Comparison of ENCODE assay signal across 1 cellular context in the genomic region with DNA sequence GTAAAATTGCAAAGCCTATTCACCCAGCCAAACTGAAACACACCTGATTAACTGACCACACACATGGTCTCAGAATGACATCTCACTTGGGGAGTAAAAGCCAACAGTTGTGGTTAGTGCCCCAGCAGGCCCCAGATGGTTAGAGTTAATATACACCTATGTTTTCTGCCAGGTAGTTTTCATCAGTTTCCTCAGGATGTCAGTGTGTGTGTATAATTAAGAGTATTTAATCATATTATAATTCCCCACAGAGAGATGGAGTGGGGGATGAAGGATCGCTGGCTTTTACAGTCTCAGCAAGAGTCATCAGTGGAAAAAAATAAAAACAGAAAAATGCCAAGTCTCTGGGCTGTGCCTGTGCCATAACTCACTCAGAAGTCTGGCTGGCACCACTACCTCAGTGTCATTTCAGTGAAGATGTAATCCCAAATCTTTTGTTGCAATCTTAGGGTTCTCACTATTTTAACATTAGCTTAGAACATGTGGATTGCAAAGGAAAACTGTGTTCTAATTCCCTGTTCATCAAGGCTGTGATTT.
TF ChIP-seq lines count a peak whose summit lies in the region.

No MANE protein-coding gene starts in this region.

TF ChIP-seq in GM12878, 131 proteins besides CTCF, POLR2A, EP300 and RAD21 (continued from another document and continues in another):
- TF ChIP-seq, protein P1, sequence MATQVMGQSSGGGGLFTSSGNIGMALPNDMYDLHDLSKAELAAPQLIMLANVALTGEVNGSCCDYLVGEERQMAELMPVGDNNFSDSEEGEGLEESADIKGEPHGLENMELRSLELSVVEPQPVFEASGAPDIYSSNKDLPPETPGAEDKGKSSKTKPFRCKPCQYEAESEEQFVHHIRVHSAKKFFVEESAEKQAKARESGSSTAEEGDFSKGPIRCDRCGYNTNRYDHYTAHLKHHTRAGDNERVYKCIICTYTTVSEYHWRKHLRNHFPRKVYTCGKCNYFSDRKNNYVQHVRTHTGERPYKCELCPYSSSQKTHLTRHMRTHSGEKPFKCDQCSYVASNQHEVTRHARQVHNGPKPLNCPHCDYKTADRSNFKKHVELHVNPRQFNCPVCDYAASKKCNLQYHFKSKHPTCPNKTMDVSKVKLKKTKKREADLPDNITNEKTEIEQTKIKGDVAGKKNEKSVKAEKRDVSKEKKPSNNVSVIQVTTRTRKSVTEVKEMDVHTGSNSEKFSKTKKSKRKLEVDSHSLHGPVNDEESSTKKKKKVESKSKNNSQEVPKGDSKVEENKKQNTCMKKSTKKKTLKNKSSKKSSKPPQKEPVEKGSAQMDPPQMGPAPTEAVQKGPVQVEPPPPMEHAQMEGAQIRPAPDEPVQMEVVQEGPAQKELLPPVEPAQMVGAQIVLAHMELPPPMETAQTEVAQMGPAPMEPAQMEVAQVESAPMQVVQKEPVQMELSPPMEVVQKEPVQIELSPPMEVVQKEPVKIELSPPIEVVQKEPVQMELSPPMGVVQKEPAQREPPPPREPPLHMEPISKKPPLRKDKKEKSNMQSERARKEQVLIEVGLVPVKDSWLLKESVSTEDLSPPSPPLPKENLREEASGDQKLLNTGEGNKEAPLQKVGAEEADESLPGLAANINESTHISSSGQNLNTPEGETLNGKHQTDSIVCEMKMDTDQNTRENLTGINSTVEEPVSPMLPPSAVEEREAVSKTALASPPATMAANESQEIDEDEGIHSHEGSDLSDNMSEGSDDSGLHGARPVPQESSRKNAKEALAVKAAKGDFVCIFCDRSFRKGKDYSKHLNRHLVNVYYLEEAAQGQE (IDR thresholded peaks at IDR 0.05; ENCODE audit: low read depth, low read length): no peak
- no peak for TF ChIP-seq NRF1 (conservative IDR thresholded peaks at IDR 0.05; ENCODE audit: low read depth, low read length)
- peak; percentile 75; the same call in 1 of the 2 replicates for TF ChIP-seq FOXM1 (IDR thresholded peaks at IDR 0.05; ENCODE audit: low read depth, low read length)
- 0 out of 2 replicates have a peak, but pooled peaks have one; percentile 53 for TF ChIP-seq TBL1XR1 (IDR thresholded peaks at IDR 0.05; ENCODE audit: low read depth, low read length)
- TF ChIP-seq, protein P2, sequence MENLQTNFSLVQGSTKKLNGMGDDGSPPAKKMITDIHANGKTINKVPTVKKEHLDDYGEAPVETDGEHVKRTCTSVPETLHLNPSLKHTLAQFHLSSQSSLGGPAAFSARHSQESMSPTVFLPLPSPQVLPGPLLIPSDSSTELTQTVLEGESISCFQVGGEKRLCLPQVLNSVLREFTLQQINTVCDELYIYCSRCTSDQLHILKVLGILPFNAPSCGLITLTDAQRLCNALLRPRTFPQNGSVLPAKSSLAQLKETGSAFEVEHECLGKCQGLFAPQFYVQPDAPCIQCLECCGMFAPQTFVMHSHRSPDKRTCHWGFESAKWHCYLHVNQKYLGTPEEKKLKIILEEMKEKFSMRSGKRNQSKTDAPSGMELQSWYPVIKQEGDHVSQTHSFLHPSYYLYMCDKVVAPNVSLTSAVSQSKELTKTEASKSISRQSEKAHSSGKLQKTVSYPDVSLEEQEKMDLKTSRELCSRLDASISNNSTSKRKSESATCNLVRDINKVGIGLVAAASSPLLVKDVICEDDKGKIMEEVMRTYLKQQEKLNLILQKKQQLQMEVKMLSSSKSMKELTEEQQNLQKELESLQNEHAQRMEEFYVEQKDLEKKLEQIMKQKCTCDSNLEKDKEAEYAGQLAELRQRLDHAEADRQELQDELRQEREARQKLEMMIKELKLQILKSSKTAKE (IDR thresholded peaks at IDR 0.05; ENCODE audit: low read depth, poor library complexity, severe bottlenecking): peak; percentile 63
- TF ChIP-seq PRDM15 (CRISPR knock-in tag; IDR thresholded peaks at IDR 0.05): no peak
- TF ChIP-seq RBBP5 (conservative IDR thresholded peaks at IDR 0.05): no peak
- TF ChIP-seq IKZF1 (conservative IDR thresholded peaks at IDR 0.05): peak; percentile 86
- no peak for TF ChIP-seq BRCA1 (IDR thresholded peaks at IDR 0.05; ENCODE audit: low read depth, low read length)
- peak; percentile 5 for TF ChIP-seq PBX3 (IDR thresholded peaks at IDR 0.05; ENCODE audit: insufficient replicate concordance, low read depth, low read length)
- no peak for TF ChIP-seq ESRRA (IDR thresholded peaks at IDR 0.05; ENCODE audit: low read length)
- no peak for TF ChIP-seq RFX5 (IDR thresholded peaks at IDR 0.05; ENCODE audit: low read depth, low read length)
- TF ChIP-seq CBX5 (IDR thresholded peaks at IDR 0.05; ENCODE audit: low read depth): no peak
- no peak for TF ChIP-seq SUZ12 (IDR thresholded peaks at IDR 0.05; ENCODE audit: unreplicated experiment)
- TF ChIP-seq CEBPZ (IDR thresholded peaks at IDR 0.05; ENCODE audit: low read depth, low read length): no peak
- no peak for TF ChIP-seq USF1 (IDR thresholded peaks at IDR 0.05; ENCODE audit: borderline replicate concordance, extremely low read length, insufficient read depth, low read depth, low read length)
- peak; percentile 48; the same call in 1 of the 2 replicates for TF ChIP-seq ZBTB4 (CRISPR knock-in tag; IDR thresholded peaks at IDR 0.05)
- no peak for TF ChIP-seq BCLAF1 (IDR thresholded peaks at IDR 0.05)
- TF ChIP-seq RELB (IDR thresholded peaks at IDR 0.05; ENCODE audit: low read depth): peak; percentile 26; the same call in 1 of the 2 replicates
- no peak for TF ChIP-seq SMAD1 (IDR thresholded peaks at IDR 0.05; ENCODE audit: low read depth, partially characterized antibody)
